12 cellular contexts compared by ENCODE assay signal in genomic region chr16:11318817-11319216, GRCh38. TPM values are rescaled to one million over a fixed set of nuclear protein-coding genes. Genes with fewer than 3 reads are reported as not detected.
DNase-seq lines count a peak whose midpoint lies in the region; ATAC-seq and TF ChIP-seq lines count a peak whose summit lies in the region.
"Had no signal": no experiment of that assay in that cellular context is flagged by ENCODE, and none has a peak within 500 bp of the region (broad histone marks: within the 10 kb centered on the region; RNA-seq: fewer than 3 reads in every experiment).

No MANE protein-coding gene starts in this region.

- peak overlapping the region; percentile 90 for H2BK15ac ChIP-seq in H9 (ENCODE audit: low read depth, low read length)
- peak overlapping the region; percentile 29 for H2BK15ac ChIP-seq in mesenchymal stem cell (ENCODE audit: low read depth, poor library complexity, severe bottlenecking)

- H4K5ac ChIP-seq in H9 (ENCODE audit: insufficient read length, low read depth, low read length): no peak overlapping the region

- H4K8ac ChIP-seq in H9 (replicated peaks; ENCODE audit: insufficient read length, low read depth, low read length) (no peak overlapping the region), mesenchymal stem cell (ENCODE audit: low read length) (peak overlapping the region; percentile 20)

- H4K91ac ChIP-seq in H9 (ENCODE audit: insufficient read length, low read depth, low read length): peak overlapping the region; percentile 16
- H4K91ac ChIP-seq in mesenchymal stem cell (ENCODE audit: low read length): peak overlapping the region; percentile 55

- no peak overlapping the region for H3K9ac ChIP-seq in H9 (ENCODE audit: extremely low read depth, insufficient read length, low read length)
- H3K9ac ChIP-seq in mesenchymal stem cell (ENCODE audit: low read length): no peak overlapping the region
- H3K9ac ChIP-seq: SK-N-SH had no signal

- H3K23ac ChIP-seq in H9 (ENCODE audit: insufficient read length, low read depth, low read length) (no peak overlapping the region), mesenchymal stem cell (ENCODE audit: low read length in 2 of 2) (no peak overlapping the region)

- H3K14ac ChIP-seq in H9 (ENCODE audit: insufficient read depth, low read length): no peak overlapping the region
- H3K14ac ChIP-seq in mesenchymal stem cell (ENCODE audit: low read length in 2 of 2): no peak overlapping the region

- H3K36me3 ChIP-seq in mesenchymal stem cell (ENCODE audit: control insufficient read depth in 1 of 2, insufficient read depth in 2 of 2, low read depth in 1 of 2, low read length in 2 of 2) (no peaks in the 10 kb centered on the region), psoas muscle (ENCODE audit: insufficient read depth in 1 of 2, low read depth in 1 of 2) (no peaks in the 10 kb centered on the region)

- H3K27ac Mint-ChIP-seq in H9 (peak overlapping the region; percentile 8 to 38 (median 9); a peak in 4 of 7 replicates), IgD-negative memory B cell (peak overlapping the region in 2 of 3 donors; percentile 58 to 89)
- peak overlapping the region; percentile 6 for H3K27ac Mint-ChIP-seq in stimulated activated effector memory CD8-positive, alpha-beta T cell treated with anti-CD3 and anti-CD28 coated beads, Interleukin-12 subunit alpha, Interleukin-12 subunit beta, amount 100 ng/mL, for 72 hours

- peaks cover 4% of the 10 kb centered on the region; the same call in 1 of the 2 replicates for H3K4me1 ChIP-seq in H9 (ENCODE audit: insufficient read depth, low read length)
- peaks cover 39% of the 10 kb centered on the region for H3K4me1 ChIP-seq in mesenchymal stem cell (ENCODE audit: control insufficient read depth, insufficient read depth, low read depth, low read length)
- no peaks in the 10 kb centered on the region for H3K4me1 ChIP-seq in psoas muscle

- WGBS in H9 (ENCODE audit: extremely low coverage, insufficient read length, low lambda C conversion rate): no CpG with 5 or more reads among the region's 8 CpGs
- WGBS in mesenchymal stem cell: 96% methylated on average over 8 of the region's 8 CpGs
- WGBS in psoas muscle, 3 donors: 82 to 89% (median 88%) methylated on average over 8 of the region's 8 CpGs

- no peak for ATAC-seq in stimulated activated effector memory CD8-positive, alpha-beta T cell treated with anti-CD3 and anti-CD28 coated beads, Interleukin-12 subunit alpha, Interleukin-12 subunit beta, amount 100 ng/mL, for 72 hours
- ATAC-seq in psoas muscle: no peak
- no peak for ATAC-seq in HG03159 (IDR thresholded peaks at IDR 0.05; ENCODE audit: unreplicated experiment)

- H3K36me3 Mint-ChIP-seq in H9 (ENCODE audit: insufficient read depth in 1 of 3, low read depth in 3 of 3) (peaks cover 5 to 6% (median 5%) of the 10 kb centered on the region in 3 experiments; a peak in 4 of 7 replicates), IgD-negative memory B cell (no peaks in the 10 kb centered on the region)
- H3K36me3 Mint-ChIP-seq in stimulated activated effector memory CD8-positive, alpha-beta T cell treated with anti-CD3 and anti-CD28 coated beads, Interleukin-12 subunit alpha, Interleukin-12 subunit beta, amount 100 ng/mL, for 72 hours: no peaks in the 10 kb centered on the region

- no peaks in the 10 kb centered on the region for H4K20me1 ChIP-seq in H9 (ENCODE audit: control insufficient read depth, insufficient read depth, insufficient read length)

- H3K27ac ChIP-seq in H9 (ENCODE audit: insufficient read length, low read depth, low read length): no peak overlapping the region
- no peak overlapping the region for H3K27ac ChIP-seq in mesenchymal stem cell (ENCODE audit: low read length, poor library complexity, severe bottlenecking)
- no peak overlapping the region for H3K27ac ChIP-seq in psoas muscle

- no peak overlapping the region for H3K4me2 ChIP-seq in H9 (ENCODE audit: insufficient read depth, insufficient read length, low read length)
- H3K4me2 ChIP-seq in mesenchymal stem cell (ENCODE audit: low read length, poor library complexity, severe bottlenecking): no peak overlapping the region
- H3K4me2 ChIP-seq: SK-N-SH had no signal

- H3K79me1 ChIP-seq in H9 (ENCODE audit: insufficient read depth, low read depth, low read length, poor library complexity, severe bottlenecking): no peaks in the 10 kb centered on the region
- H3K79me1 ChIP-seq in mesenchymal stem cell (replicated peaks; ENCODE audit: low read length, poor library complexity, severe bottlenecking): peaks cover 2% of the 10 kb centered on the region

- DNase-seq in H9: no peak
- DNase-seq in mesenchymal stem cell: no peak
- no peak for DNase-seq in stimulated activated effector memory CD8-positive, alpha-beta T cell treated with anti-CD3 and anti-CD28 coated beads, Interleukin-12 subunit alpha, Interleukin-12 subunit beta, amount 100 ng/mL, for 72 hours (ENCODE audit: low spot score in 2 of 2)
- no peak for DNase-seq in activated T-cell treated with anti-CD3 and anti-CD28 coated beads, Interleukin-2, amount 50 U/mL, for 48 hours
- no peak for DNase-seq in psoas muscle
- DNase-seq: C1 segment of cervical spinal cord, NCI-H1694, NCI-H510A, SHP77 treated with DMSO at 0.1 percent for 48 hours had no signal

- intact Hi-C loops in psoas muscle (cut with DNase I): no loop called here

- H3K4me3 Mint-ChIP-seq in H9 (no peak overlapping the region), IgD-negative memory B cell (peak overlapping the region in 1 of 4 donors; percentile 83)
- H3K4me3 Mint-ChIP-seq in stimulated activated effector memory CD8-positive, alpha-beta T cell treated with anti-CD3 and anti-CD28 coated beads, Interleukin-12 subunit alpha, Interleukin-12 subunit beta, amount 100 ng/mL, for 72 hours: no peak overlapping the region

- peaks cover 0 to 4% of the 10 kb centered on the region in 2 experiments; a peak in 2 of 5 replicates for H3K9me3 Mint-ChIP-seq in H9
- no peaks in the 10 kb centered on the region for H3K9me3 Mint-ChIP-seq in IgD-negative memory B cell
- no peaks in the 10 kb centered on the region for H3K9me3 Mint-ChIP-seq in stimulated activated effector memory CD8-positive, alpha-beta T cell treated with anti-CD3 and anti-CD28 coated beads, Interleukin-12 subunit alpha, Interleukin-12 subunit beta, amount 100 ng/mL, for 72 hours

- H3K56ac ChIP-seq in H9 (ENCODE audit: insufficient read length, low read depth, low read length): no peak overlapping the region

- H2BK120ac ChIP-seq in H9 (ENCODE audit: low read depth, low read length, poor library complexity, severe bottlenecking) (no peak overlapping the region), mesenchymal stem cell (ENCODE audit: low read depth, low read length) (no peak overlapping the region)

- no peak for TF ChIP-seq CTCF in H9 (conservative IDR thresholded peaks at IDR 0.05)
- TF ChIP-seq CTCF in psoas muscle (IDR thresholded peaks at IDR 0.05): no peak

- no peak overlapping the region for H2BK20ac ChIP-seq in H9 (ENCODE audit: low read depth, low read length, poor library complexity, severe bottlenecking)

- no peak overlapping the region for H3K4me3 ChIP-seq in mesenchymal stem cell (ENCODE audit: insufficient read depth in 1 of 2, low read depth in 1 of 2, low read length in 2 of 2)
- H3K4me3 ChIP-seq in psoas muscle: no peak overlapping the region

- H2BK5ac ChIP-seq in H9 (ENCODE audit: insufficient read length, low read length) (no peak overlapping the region), mesenchymal stem cell (ENCODE audit: low read depth, low read length, poor library complexity, severe bottlenecking) (no peak overlapping the region)

- no peaks in the 10 kb centered on the region; the same call in 1 of the 2 replicates for H3K27me3 Mint-ChIP-seq in H9 (ENCODE audit: low read depth)
- H3K27me3 Mint-ChIP-seq in IgD-negative memory B cell: peaks cover 1% of the 10 kb centered on the region

- no peaks in the 10 kb centered on the region; the same call in 1 of the 2 replicates for H3K79me2 ChIP-seq in H9 (ENCODE audit: insufficient read depth, low read length)

- H3K23me2 ChIP-seq in H9 (ENCODE audit: insufficient read length, low read depth, low read length, poor library complexity, severe bottlenecking): no peaks in the 10 kb centered on the region

- no peak overlapping the region for H3T11ph ChIP-seq in H9 (ENCODE audit: low read length)

- H2AK5ac ChIP-seq in H9 (ENCODE audit: insufficient read length, low read length) (no peak overlapping the region), mesenchymal stem cell (ENCODE audit: low read length, severe bottlenecking) (peak overlapping the region; percentile 97)

- H2AFZ ChIP-seq in H9 (ENCODE audit: low read length) (no peak overlapping the region), mesenchymal stem cell (ENCODE audit: low read depth, low read length) (no peak overlapping the region)

- H3K4ac ChIP-seq in H9 (ENCODE audit: low read depth, low read length) (no peak overlapping the region), mesenchymal stem cell (ENCODE audit: low read depth in 1 of 2, low read length in 2 of 2) (no peak overlapping the region)

- H2BK12ac ChIP-seq in H9 (ENCODE audit: insufficient read length, low read depth, low read length) (no peak overlapping the region), mesenchymal stem cell (ENCODE audit: low read length in 2 of 2) (peak overlapping the region in 1 of 2 experiments; percentile 39)

- H3K9me3 ChIP-seq in H9 (ENCODE audit: control insufficient read depth, low read depth, low read length): no peaks in the 10 kb centered on the region
- no peaks in the 10 kb centered on the region for H3K9me3 ChIP-seq in mesenchymal stem cell (ENCODE audit: control insufficient read depth, low read length)
- H3K9me3 ChIP-seq in psoas muscle: no peaks in the 10 kb centered on the region
- H3K9me3 ChIP-seq: SK-N-SH had no signal

- no peak overlapping the region for H3K18ac ChIP-seq in H9 (ENCODE audit: insufficient read length, low read depth, low read length)
- H3K18ac ChIP-seq in mesenchymal stem cell (ENCODE audit: low read depth in 1 of 2, low read length in 2 of 2): no peak overlapping the region

- no peaks in the 10 kb centered on the region for H3K27me3 ChIP-seq in H9 (ENCODE audit: insufficient read depth, low read length)
- no peaks in the 10 kb centered on the region for H3K27me3 ChIP-seq in mesenchymal stem cell (ENCODE audit: control insufficient read depth in 1 of 2, insufficient read depth in 1 of 2, low read length in 2 of 2)
- H3K27me3 ChIP-seq in psoas muscle (ENCODE audit: insufficient read depth in 3 of 3, low read length in 2 of 3): peaks cover 0 to 8% (median 0%) of the 10 kb centered on the region in 3 donors

- peaks cover 40 to 41% of the 10 kb centered on the region in 2 experiments for H3K4me1 Mint-ChIP-seq in H9
- peaks cover 9 to 16% (median 13%) of the 10 kb centered on the region in 3 donors for H3K4me1 Mint-ChIP-seq in IgD-negative memory B cell
- peaks cover 7% of the 10 kb centered on the region for H3K4me1 Mint-ChIP-seq in stimulated activated effector memory CD8-positive, alpha-beta T cell treated with anti-CD3 and anti-CD28 coated beads, Interleukin-12 subunit alpha, Interleukin-12 subunit beta, amount 100 ng/mL, for 72 hours

RNA-seq across cellular contexts. Expression of gene RMI2, which starts 26.4 kb away (rescaled TPM):
- total RNA-seq in H9 (2021) (55.7 and 57.6 TPM in 2 replicates), psoas muscle (under 1 TPM in 2 of 4 donors, not detected in 2; 0.16 to 0.64 TPM)
- polyA plus RNA-seq in IgD-negative memory B cell (13.8 TPM), psoas muscle (under 1 TPM; 0.11 to 0.35 (median 0.23) TPM)
- polyA plus RNA-seq in mesenchymal stem cell (2013, experiment 1 of 2): 4.6 TPM
- polyA plus RNA-seq in mesenchymal stem cell (2013, experiment 2 of 2): 4.4 TPM

RNA-seq across cellular contexts. Expression of gene PRM1, which starts 37.7 kb away (rescaled TPM):
- total RNA-seq in H9 (2021): not detected in 2 replicates
- not detected for polyA plus RNA-seq in IgD-negative memory B cell
- polyA plus RNA-seq in mesenchymal stem cell (2013, experiment 1 of 2): not detected
- polyA plus RNA-seq in mesenchymal stem cell (2013, experiment 2 of 2): not detected
- total RNA-seq in psoas muscle: not detected
- polyA plus RNA-seq in psoas muscle: not detected
- polyA plus RNA-seq: SK-N-SH had no signal

RNA-seq across cellular contexts. Expression of gene PRM2, which starts 42.5 kb away (rescaled TPM):
- total RNA-seq in H9 (2021) (not detected in 2 replicates), psoas muscle (not detected)
- polyA plus RNA-seq in IgD-negative memory B cell (not detected), psoas muscle (not detected)
- not detected for polyA plus RNA-seq in mesenchymal stem cell (2013, experiment 1 of 2)
- polyA plus RNA-seq in mesenchymal stem cell (2013, experiment 2 of 2): not detected
- polyA plus RNA-seq: SK-N-SH had no signal

RNA-seq across cellular contexts. Expression of gene PRM3, which starts 45.4 kb away (rescaled TPM):
- not detected in 2 replicates for total RNA-seq in H9 (2021)
- not detected for polyA plus RNA-seq in IgD-negative memory B cell
- not detected for polyA plus RNA-seq in mesenchymal stem cell (2013, experiment 1 of 2)
- not detected for polyA plus RNA-seq in mesenchymal stem cell (2013, experiment 2 of 2)
- total RNA-seq in psoas muscle: not detected
- not detected for polyA plus RNA-seq in psoas muscle
- polyA plus RNA-seq: SK-N-SH had no signal

RNA-seq across cellular contexts. Expression of gene TNP2, which starts 49.7 kb away (rescaled TPM):
- total RNA-seq in H9 (2021) (not detected in 2 replicates), psoas muscle (not detected)
- polyA plus RNA-seq in IgD-negative memory B cell (not detected), psoas muscle (not detected)
- not detected for polyA plus RNA-seq in mesenchymal stem cell (2013, experiment 1 of 2)
- not detected for polyA plus RNA-seq in mesenchymal stem cell (2013, experiment 2 of 2)
- polyA plus RNA-seq: SK-N-SH had no signal

Comparison
In these comparisons a context has a peak if more than half of its experiments do, and no peak if none do; other contexts are left out.
1. H3K27ac Mint-ChIP-seq: peak in every context shown above with its lines; median percentile 74 in IgD-negative memory B cell; 9 in H9; 6 in stimulated activated effector memory CD8-positive, alpha-beta T cell treated with anti-CD3 and anti-CD28 coated beads, Interleukin-12 subunit alpha, Interleukin-12 subunit beta, amount 100 ng/mL, for 72 hours.
2. RNA of gene RMI2, which starts 26.4 kb away (total RNA-seq): 55.7 to 57.6 TPM in H9; 0.16 to 0.64 TPM in psoas muscle; every median in the first group is over 10 times any median in the second.